In the genomic region with DNA sequence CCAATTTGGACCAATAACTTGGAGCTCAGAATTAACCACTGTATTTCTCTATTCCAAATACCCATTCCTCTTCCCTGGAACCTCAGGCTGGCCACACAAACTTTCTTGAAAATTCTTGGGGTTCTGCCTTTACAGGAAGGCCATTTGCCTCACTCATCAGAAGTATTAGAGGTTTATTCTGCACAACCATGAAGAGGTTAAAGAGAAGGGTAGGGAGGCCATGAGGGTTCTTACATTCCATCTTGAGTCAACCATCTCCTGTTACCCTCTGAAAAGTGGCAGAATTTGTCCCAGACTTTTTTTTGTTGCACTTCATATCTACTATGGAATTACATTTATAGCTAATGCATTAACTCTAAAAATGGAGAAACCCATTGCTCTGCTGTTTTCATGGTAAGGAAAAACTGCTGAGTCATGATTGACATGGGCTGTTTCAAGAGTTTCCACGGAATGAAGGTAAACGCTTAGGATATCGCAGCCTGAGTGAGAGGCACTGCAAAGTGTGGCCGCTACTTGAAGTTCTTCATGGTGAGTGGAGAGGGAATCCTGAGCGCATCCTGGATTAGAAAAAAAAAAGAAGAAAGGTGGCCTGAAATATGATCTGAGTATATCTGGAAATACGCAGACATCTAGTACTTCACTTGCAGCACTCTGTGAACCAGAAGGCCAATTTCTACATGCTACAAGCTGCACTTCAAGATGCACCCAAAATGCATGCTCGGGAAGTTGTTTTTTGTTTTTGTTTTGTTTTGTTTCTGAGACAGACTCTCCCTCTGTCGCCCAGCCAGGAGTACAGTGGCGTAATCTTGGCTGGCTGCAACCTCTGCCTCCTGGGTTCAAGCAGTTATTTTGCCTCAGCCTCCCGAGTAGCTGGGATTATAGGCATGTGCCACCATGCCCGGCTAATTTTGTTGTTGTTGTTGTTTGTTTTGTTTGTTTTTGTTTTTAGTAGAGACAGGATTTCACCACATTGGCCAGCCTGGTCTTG, we compare ENCODE assay signal across 1 cellular context.
TF ChIP-seq lines count a peak whose summit lies in the region.

No MANE protein-coding gene starts in this region.

TF ChIP-seq in HEK293T, 16 proteins besides CTCF, POLR2A, EP300 and RAD21 (continued from another document):
- no peak for TF ChIP-seq ELF4 (IDR thresholded peaks at IDR 0.05)
